Comparison of ENCODE assay signal across 8 cellular contexts in the genomic region with DNA sequence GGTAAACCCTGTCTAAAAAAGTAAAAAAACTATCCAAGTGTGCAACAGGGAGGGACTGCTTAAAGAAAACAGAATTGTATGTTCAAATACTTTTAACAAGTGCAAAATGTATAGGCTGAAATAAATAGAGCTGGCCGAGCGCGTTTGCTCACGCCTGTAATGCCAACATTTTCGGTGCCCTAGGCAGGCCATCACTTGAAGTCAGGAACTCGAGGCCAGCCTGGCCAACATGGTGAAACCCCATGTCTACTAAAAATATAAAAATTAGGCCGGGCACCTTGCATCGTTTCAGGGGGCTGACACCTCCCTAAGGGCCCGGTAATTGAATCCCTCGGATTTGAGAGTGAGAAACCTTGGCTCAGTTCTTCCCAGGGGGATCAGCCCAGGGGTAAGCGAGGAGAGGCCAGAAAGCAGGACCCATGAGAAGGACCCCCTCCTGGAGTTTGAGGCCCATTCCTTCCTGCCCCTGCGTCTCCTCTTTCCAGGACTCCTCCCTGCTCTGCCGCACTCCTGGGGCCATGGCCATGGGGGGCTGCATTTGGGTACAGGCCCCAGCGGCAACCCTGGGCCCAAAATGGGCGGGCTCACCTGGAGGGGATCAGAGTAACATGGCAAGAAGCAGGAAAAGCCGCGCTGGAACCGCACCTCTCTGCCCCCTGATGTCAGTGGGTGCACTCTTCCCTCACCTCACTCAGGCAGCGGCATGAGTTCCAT.
DNase-seq lines count a peak whose midpoint lies in the region; ATAC-seq and TF ChIP-seq lines count a peak whose summit lies in the region.

No MANE protein-coding gene starts in this region.

- no peaks in the 10 kb centered on the region for H3K9me3 Mint-ChIP-seq in activated naive CD8-positive, alpha-beta T cell treated with anti-CD3 and anti-CD28 coated beads, Interleukin-2, amount 10 ng/mL, durations not matched to agents 7 days and 5 days
- no peaks in the 10 kb centered on the region for H3K9me3 Mint-ChIP-seq in stimulated activated naive CD8-positive, alpha-beta T cell treated with anti-CD3 and anti-CD28 coated beads, Interleukin-15, amount 100 ng/mL, for 72 hours

- ATAC-seq in activated naive CD8-positive, alpha-beta T cell treated with anti-CD3 and anti-CD28 coated beads, Interleukin-2, amount 10 ng/mL, durations not matched to agents 7 days and 5 days (ENCODE audit: low read depth), result no peak
- ATAC-seq in stimulated activated naive CD8-positive, alpha-beta T cell treated with anti-CD3 and anti-CD28 coated beads, Interleukin-15, amount 100 ng/mL, for 72 hours, result no peak
- ATAC-seq in HG03378 (IDR thresholded peaks at IDR 0.05; ENCODE audit: unreplicated experiment), result no peak

- no peaks in the 10 kb centered on the region for H3K27me3 Mint-ChIP-seq in activated naive CD8-positive, alpha-beta T cell treated with anti-CD3 and anti-CD28 coated beads, Interleukin-2, amount 10 ng/mL, durations not matched to agents 7 days and 5 days
- H3K27me3 Mint-ChIP-seq in stimulated activated naive CD8-positive, alpha-beta T cell treated with anti-CD3 and anti-CD28 coated beads, Interleukin-15, amount 100 ng/mL, for 72 hours, result no peaks in the 10 kb centered on the region

- H3K4me3 Mint-ChIP-seq in activated naive CD8-positive, alpha-beta T cell treated with anti-CD3 and anti-CD28 coated beads, Interleukin-2, amount 10 ng/mL, durations not matched to agents 7 days and 5 days, result peak overlapping the region; percentile 98
- H3K4me3 Mint-ChIP-seq in stimulated activated naive CD8-positive, alpha-beta T cell treated with anti-CD3 and anti-CD28 coated beads, Interleukin-15, amount 100 ng/mL, for 72 hours, result peak overlapping the region; percentile 98 to 99

- H3K27me3 ChIP-seq in kidney epithelial cell (ENCODE audit: control insufficient read depth, insufficient read depth, low read length), result no peaks in the 10 kb centered on the region

- in situ Hi-C loops in KBM-7 (cut with MboI; ENCODE audit: low pct_unique_long_range_greater_than_20kb, low sequenced_read_pairs), result no loop called here

- peak overlapping the region; percentile 92 for H3K4me3 ChIP-seq in kidney epithelial cell (ENCODE audit: low read depth, low read length)

- DNase-seq in DMS53 (lab: John Stamatoyannopoulos, UW) (peak; percentile 59), DMS53 treated with DMSO at 0.1 percent for 48 hours (lab: John Stamatoyannopoulos, UW; ENCODE audit: unreplicated experiment) (no peak), kidney epithelial cell (ENCODE audit: low read depth) (no peak), NCI-H1092 (lab: John Stamatoyannopoulos, UW) (no peak), KBM-7 (no peak)
- peak; percentile 36 for DNase-seq in activated naive CD8-positive, alpha-beta T cell treated with anti-CD3 and anti-CD28 coated beads, Interleukin-2, amount 10 ng/mL, durations not matched to agents 7 days and 5 days
- DNase-seq in stimulated activated naive CD8-positive, alpha-beta T cell treated with anti-CD3 and anti-CD28 coated beads, Interleukin-15, amount 100 ng/mL, for 72 hours, result no peak

- H3K27ac Mint-ChIP-seq in activated naive CD8-positive, alpha-beta T cell treated with anti-CD3 and anti-CD28 coated beads, Interleukin-2, amount 10 ng/mL, durations not matched to agents 7 days and 5 days, result peak overlapping the region; percentile 99
- H3K27ac Mint-ChIP-seq in stimulated activated naive CD8-positive, alpha-beta T cell treated with anti-CD3 and anti-CD28 coated beads, Interleukin-15, amount 100 ng/mL, for 72 hours, result peak overlapping the region; percentile 99

- POLR2A ChIA-PET in activated naive CD8-positive, alpha-beta T cell treated with anti-CD3 and anti-CD28 coated beads, Interleukin-2, amount 10 ng/mL, durations not matched to agents 7 days and 5 days (lab: Charles Lee), result interaction anchor here (0.9 to 2.5 kb wide), 9 partner anchors 8 to 1094 kb away, joined by 3 to 31 read pairs (median 7); a partner anchor contains a TSS

- H3K36me3 ChIP-seq in kidney epithelial cell (ENCODE audit: control insufficient read depth, insufficient read depth, low read length), result no peaks in the 10 kb centered on the region

- no peak for TF ChIP-seq CTCF in kidney epithelial cell (IDR thresholded peaks at IDR 0.05; ENCODE audit: insufficient read depth, low read length, poor library complexity, severe bottlenecking)

- H3K36me3 Mint-ChIP-seq in activated naive CD8-positive, alpha-beta T cell treated with anti-CD3 and anti-CD28 coated beads, Interleukin-2, amount 10 ng/mL, durations not matched to agents 7 days and 5 days, result peaks cover 4% of the 10 kb centered on the region

- peaks cover 21% of the 10 kb centered on the region for H3K4me1 Mint-ChIP-seq in activated naive CD8-positive, alpha-beta T cell treated with anti-CD3 and anti-CD28 coated beads, Interleukin-2, amount 10 ng/mL, durations not matched to agents 7 days and 5 days
- peaks cover 39% of the 10 kb centered on the region for H3K4me1 Mint-ChIP-seq in stimulated activated naive CD8-positive, alpha-beta T cell treated with anti-CD3 and anti-CD28 coated beads, Interleukin-15, amount 100 ng/mL, for 72 hours

Comparison
In these comparisons a context has a peak if more than half of its experiments do, and no peak if none do; other contexts are left out.
1. DNase-seq: peak in DMS53 (single experiment) and activated naive CD8-positive, alpha-beta T cell treated with anti-CD3 and anti-CD28 coated beads, Interleukin-2, amount 10 ng/mL, durations not matched to agents 7 days and 5 days (single experiment); none in DMS53 treated with DMSO at 0.1 percent for 48 hours (single experiment), kidney epithelial cell (single experiment), stimulated activated naive CD8-positive, alpha-beta T cell treated with anti-CD3 and anti-CD28 coated beads, Interleukin-15, amount 100 ng/mL, for 72 hours (0 of 2), NCI-H1092 (single experiment) and KBM-7 (single experiment).